ENCODE assay signal across 18 cellular contexts in the genomic region with DNA sequence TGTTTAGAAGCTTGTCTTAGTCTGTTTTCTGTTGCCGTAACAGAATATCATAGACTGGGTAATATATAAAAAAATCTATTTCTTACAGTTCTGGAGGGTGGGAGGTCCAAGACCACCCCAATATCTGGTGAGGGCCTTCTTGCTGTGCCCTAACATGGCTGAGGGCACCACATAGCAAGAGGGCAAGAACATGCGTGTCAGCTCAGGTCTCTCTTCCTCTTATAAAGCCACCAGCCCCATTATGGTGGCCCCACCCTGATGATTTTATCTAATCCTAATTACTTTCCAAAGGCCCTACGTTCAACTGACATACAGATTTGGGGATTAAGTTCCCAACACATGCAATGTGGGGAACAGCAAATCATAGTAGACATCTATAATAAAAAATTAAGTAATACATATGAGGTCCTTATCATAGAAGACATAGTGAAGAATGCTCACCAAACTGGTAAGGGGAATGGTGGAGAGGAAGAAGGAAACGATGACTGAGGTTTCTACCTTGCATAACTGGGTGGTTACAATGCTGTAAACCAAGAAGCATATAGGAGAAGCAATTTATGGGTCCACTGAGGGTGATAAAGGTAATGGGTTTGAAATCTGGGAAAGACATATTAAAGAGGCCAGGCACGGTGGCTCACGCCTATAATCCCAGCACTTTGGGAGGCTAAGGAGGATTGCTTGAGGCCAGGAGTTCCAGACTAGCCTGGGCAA. TPM values are rescaled to one million over a fixed set of nuclear protein-coding genes. Genes with fewer than 3 reads are reported as not detected.
"Had no signal": no experiment of that assay in that cellular context is flagged by ENCODE, and none has a peak within 500 bp of the region (broad histone marks: within the 10 kb centered on the region; RNA-seq: fewer than 3 reads in every experiment).

No MANE protein-coding gene starts in this region.

- H3K4me3 ChIP-seq: sigmoid colon, upper lobe of right lung had no signal

- H3K27me3 ChIP-seq: sigmoid colon, upper lobe of right lung had no signal

- H3K9me3 ChIP-seq: sigmoid colon, upper lobe of right lung had no signal

- H3K27ac ChIP-seq: sigmoid colon, upper lobe of right lung had no signal

- DNase-seq: activated CD4-positive, alpha-beta T cell treated with anti-CD3 and anti-CD28 coated beads, Interleukin-2, amount 50 U/mL, for 1 hour; activated effector memory CD4-positive, alpha-beta T cell treated with Interleukin-2 at 50 U/mL for 16 hours; activated T-cell treated with anti-CD3 and anti-CD28 coated beads, Interleukin-2, amount 50 U/mL, for 1 hour; amygdala; cortex of kidney; effector memory CD8-positive, alpha-beta T cell; left cardiac atrium; nephron progenitor cell; sigmoid colon; stimulated activated CD4-positive, alpha-beta T cell treated with anti-CD3 and anti-CD28 coated beads, Interleukin-12 subunit alpha, Interleukin-12 subunit beta, amount 100 ng/mL, for 4 hours; stimulated activated naive CD4-positive, alpha-beta T cell; T-helper 1 cell; upper lobe of right lung had no signal

- ATAC-seq: effector memory CD8-positive, alpha-beta T cell; left cardiac atrium; upper lobe of right lung had no signal

- H3K36me3 ChIP-seq: sigmoid colon, upper lobe of right lung had no signal

RNA-seq across cellular contexts. Expression of a gene that starts 41.1 kb away (rescaled TPM):
- total RNA-seq: fibroblast of villous mesenchyme, left cardiac atrium, lung microvascular endothelial cell, osteocyte, pulmonary artery endothelial cell, sigmoid colon, temporal lobe, upper lobe of right lung had no signal
